In genomic region chr1:15836772-15837669, GRCh38 we compare ENCODE assay signal across 8 cellular contexts. TPM values are rescaled to one million over a fixed set of nuclear protein-coding genes. Genes with fewer than 3 reads are reported as not detected.
DNase-seq lines count a peak whose midpoint lies in the region; ATAC-seq and TF ChIP-seq lines count a peak whose summit lies in the region.

No MANE protein-coding gene starts in this region.

- H2AFZ ChIP-seq in OCI-LY3 (ENCODE audit: low read depth, low read length) = no peak overlapping the region

- peak; percentile 43 for TF ChIP-seq POLR2A in right lobe of liver (IDR thresholded peaks at IDR 0.05)

- H3K9me3 Mint-ChIP-seq in CD4-positive, alpha-beta memory T cell = peaks cover 0 to 4% (median 0%) of the 10 kb centered on the region in 8 donors
- H3K9me3 Mint-ChIP-seq in activated naive CD4-positive, alpha-beta T cell treated with anti-CD3 and anti-CD28 coated beads, Interleukin-2, amount 50 U/mL, for 24 hours = no peaks in the 10 kb centered on the region

- H3K27ac Mint-ChIP-seq in CD4-positive, alpha-beta memory T cell = peak overlapping the region; percentile 98 to 100 (median 99)
- peak overlapping the region; percentile 82 for H3K27ac Mint-ChIP-seq in activated naive CD4-positive, alpha-beta T cell treated with anti-CD3 and anti-CD28 coated beads, Interleukin-2, amount 50 U/mL, for 24 hours

- TF ChIP-seq CTCF in OCI-LY3 (IDR thresholded peaks at IDR 0.05; ENCODE audit: low read depth, low read length) (no peak), right lobe of liver (IDR thresholded peaks at IDR 0.05) (no peak)

- peaks cover 16% of the 10 kb centered on the region for H3K4me1 ChIP-seq in CD4-positive, alpha-beta memory T cell (ENCODE audit: insufficient read depth, low read length)
- peaks cover 10% of the 10 kb centered on the region for H3K4me1 ChIP-seq in OCI-LY3 (ENCODE audit: low read length)
- H3K4me1 ChIP-seq in right lobe of liver = peaks cover 0 to 17% (median 0%) of the 10 kb centered on the region in 4 donors

- CTCF ChIA-PET in CD4-positive, alpha-beta memory T cell (lab: Charles Lee; ENCODE audit: partially characterized antibody) = interaction anchor here (3.0 kb wide), 1 partner anchor 10 kb away, joined by 10 read pairs; the partner anchor contains the start of gene SPEN

- H4K20me1 ChIP-seq in OCI-LY3 (ENCODE audit: insufficient read depth, low read length) = no peaks in the 10 kb centered on the region

- no peaks in the 10 kb centered on the region for H3K36me3 ChIP-seq in CD4-positive, alpha-beta memory T cell (ENCODE audit: insufficient read depth, low read length)
- H3K36me3 ChIP-seq in OCI-LY3 (replicated peaks; ENCODE audit: low read depth, low read length) (no peaks in the 10 kb centered on the region), right lobe of liver (no peaks in the 10 kb centered on the region)

- peak overlapping the region; percentile 96 for H3K9ac ChIP-seq in OCI-LY3 (ENCODE audit: low read length)

- no peaks in the 10 kb centered on the region for H3K27me3 ChIP-seq in CD4-positive, alpha-beta memory T cell (ENCODE audit: insufficient read depth, low read length)
- H3K27me3 ChIP-seq in OCI-LY3 (ENCODE audit: low read depth, low read length) = no peaks in the 10 kb centered on the region
- H3K27me3 ChIP-seq in right lobe of liver = no peaks in the 10 kb centered on the region

- H3K9me3 ChIP-seq in CD4-positive, alpha-beta memory T cell (ENCODE audit: control insufficient read depth in 1 of 2, low read length in 2 of 2) = no peaks in the 10 kb centered on the region
- no peaks in the 10 kb centered on the region for H3K9me3 ChIP-seq in OCI-LY3 (ENCODE audit: insufficient read depth, low read length)
- H3K9me3 ChIP-seq in right lobe of liver = no peaks in the 10 kb centered on the region

- no peaks in the 10 kb centered on the region for H3K27me3 Mint-ChIP-seq in CD4-positive, alpha-beta memory T cell
- no peaks in the 10 kb centered on the region for H3K27me3 Mint-ChIP-seq in activated naive CD4-positive, alpha-beta T cell treated with anti-CD3 and anti-CD28 coated beads, Interleukin-2, amount 50 U/mL, for 24 hours

- H3K36me3 Mint-ChIP-seq in CD4-positive, alpha-beta memory T cell = peaks cover under 1 to 20% of the 10 kb centered on the region in 2 donors
- H3K36me3 Mint-ChIP-seq in activated naive CD4-positive, alpha-beta T cell treated with anti-CD3 and anti-CD28 coated beads, Interleukin-2, amount 50 U/mL, for 24 hours = no peaks in the 10 kb centered on the region

- no peak overlapping the region for H3K4me3 ChIP-seq in CD4-positive, alpha-beta memory T cell (ENCODE audit: low read length in 2 of 2)
- peak overlapping the region; percentile 91 for H3K4me3 ChIP-seq in OCI-LY3 (ENCODE audit: low read length)
- peak overlapping the region; percentile 15 to 56 (median 54) for H3K4me3 ChIP-seq in right lobe of liver

- POLR2A ChIA-PET in CD4-positive, alpha-beta memory T cell (lab: Charles Lee; ENCODE audit: partially characterized antibody) = interaction anchor here (0.7 to 8.9 kb wide), 4 partner anchors 9 to 138 kb away, joined by 3 to 510 read pairs (median 4); partner anchors contain the start of gene SPEN

- peak overlapping the region; percentile 92 for H3K4me2 ChIP-seq in OCI-LY3 (ENCODE audit: low read length)

- peak overlapping the region; percentile 92 to 98 (median 96) for H3K4me3 Mint-ChIP-seq in CD4-positive, alpha-beta memory T cell
- peak overlapping the region; percentile 95 for H3K4me3 Mint-ChIP-seq in activated naive CD4-positive, alpha-beta T cell treated with anti-CD3 and anti-CD28 coated beads, Interleukin-2, amount 50 U/mL, for 24 hours

- intact Hi-C loops in CD4-positive, alpha-beta memory T cell (cut with micrococcal nuclease) = loop anchor here (10.0 kb wide), 2 partner anchors 222 to 1068 kb away; partner anchors contain the start of gene DDI2
- intact Hi-C loops in right lobe of liver (cut with DNase I) = no loop called here

- ATAC-seq in right lobe of liver = peak; percentile 6 to 11 (median 8)
- ATAC-seq in GM19455 (IDR thresholded peaks at IDR 0.05; ENCODE audit: unreplicated experiment) = no peak

- peak; percentile 29 to 90 (median 42) for DNase-seq in CD4-positive, alpha-beta memory T cell
- DNase-seq in right lobe of liver (peak; percentile 65 to 79 (median 77)), EL (no peak), NCI-H226 (no peak)
- peak; percentile 37 for DNase-seq in stimulated activated CD8-positive, alpha-beta memory T cell treated with anti-CD3 and anti-CD28 coated beads, Interleukin-15, amount 100 ng/mL, for 1 hour (ENCODE audit: low read depth)

- peaks cover 11% of the 10 kb centered on the region for H3K79me2 ChIP-seq in OCI-LY3 (ENCODE audit: low read length)

- peaks cover 4 to 41% (median 10%) of the 10 kb centered on the region in 4 donors for H3K4me1 Mint-ChIP-seq in CD4-positive, alpha-beta memory T cell
- H3K4me1 Mint-ChIP-seq in activated naive CD4-positive, alpha-beta T cell treated with anti-CD3 and anti-CD28 coated beads, Interleukin-2, amount 50 U/mL, for 24 hours = peaks cover 19% of the 10 kb centered on the region

- WGBS in right lobe of liver (ENCODE audit: insufficient coverage, low coverage, low lambda C conversion rate, missing lambda C conversion rate) = 40% methylated on average over 51 of the region's 62 CpGs

- peak overlapping the region; percentile 99 for H3K27ac ChIP-seq in CD4-positive, alpha-beta memory T cell (ENCODE audit: low read depth, low read length)
- H3K27ac ChIP-seq in OCI-LY3 (ENCODE audit: low read length) = no peak overlapping the region
- peak overlapping the region; percentile 95 to 100 (median 97) for H3K27ac ChIP-seq in right lobe of liver

RNA-seq across cellular contexts. Expression of gene SPEN, which starts 10.5 kb away (rescaled TPM):
- 10 to 100 TPM; 80.8 to 87.8 TPM for total RNA-seq in CD4-positive, alpha-beta memory T cell
- polyA plus RNA-seq in CD4-positive, alpha-beta memory T cell = 10 to 100 TPM in 1 of 2 donors, 1 to 10 TPM in 1; 2.4 to 44.0 TPM
- total RNA-seq in right lobe of liver = 10 to 100 TPM; 13.5 to 33.7 (median 23.2) TPM

RNA-seq across cellular contexts. Expression of gene UQCRHL, which starts 29.6 kb away (rescaled TPM):
- 1 to 10 TPM; 1.2 to 1.7 TPM for total RNA-seq in CD4-positive, alpha-beta memory T cell
- 1 to 10 TPM in 1 of 2 donors, under 1 TPM in 1; 0.26 to 1.1 TPM for polyA plus RNA-seq in CD4-positive, alpha-beta memory T cell
- total RNA-seq in right lobe of liver = 1 to 10 TPM in 2 of 6 experiments, under 1 TPM in 4; 0.42 to 1.1 (median 0.51) TPM

Comparison
In these comparisons a context has a peak if more than half of its experiments do, and no peak if none do; other contexts are left out.
1. DNase-seq: peak in CD4-positive, alpha-beta memory T cell (5 of 5), right lobe of liver (3 of 3) and stimulated activated CD8-positive, alpha-beta memory T cell treated with anti-CD3 and anti-CD28 coated beads, Interleukin-15, amount 100 ng/mL, for 1 hour (single experiment); none in EL (single experiment) and NCI-H226 (single experiment).
2. H3K4me3 ChIP-seq: peak in OCI-LY3 (single experiment) and right lobe of liver (3 of 3); none in CD4-positive, alpha-beta memory T cell (0 of 2).